18 cellular contexts compared by ENCODE assay signal in the genomic region with DNA sequence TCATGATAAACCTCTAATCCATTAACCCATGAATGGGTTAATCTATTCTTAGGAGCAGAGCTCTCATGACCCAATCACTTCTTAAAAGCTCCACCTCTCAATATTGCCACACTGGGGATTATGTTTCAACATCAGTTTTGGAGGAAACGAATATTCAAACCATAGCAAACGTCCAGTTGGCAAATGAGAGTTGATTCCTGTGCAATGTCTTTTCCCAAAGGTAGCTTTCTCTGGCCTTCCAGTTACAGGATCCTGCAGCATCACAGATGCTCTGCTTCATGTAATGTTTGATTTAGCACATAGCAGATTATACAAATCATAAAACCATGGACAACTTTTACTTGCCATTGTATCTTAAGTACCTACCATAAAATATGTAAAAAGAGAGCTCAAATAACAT.
DNase-seq lines count a peak whose midpoint lies in the region; ATAC-seq and TF ChIP-seq lines count a peak whose summit lies in the region.
"Had no signal": no experiment of that assay in that cellular context is flagged by ENCODE, and none has a peak within 500 bp of the region (broad histone marks: within the 10 kb centered on the region; RNA-seq: fewer than 3 reads in every experiment).

No MANE protein-coding gene starts in this region.

- H3K27me3 ChIP-seq in psoas muscle (ENCODE audit: insufficient read depth in 3 of 3, low read length in 2 of 3) = no peaks in the 10 kb centered on the region
- H3K27me3 ChIP-seq in ovary = no peaks in the 10 kb centered on the region

- TF ChIP-seq CTCF in psoas muscle (IDR thresholded peaks at IDR 0.05) = no peak
- no peak for TF ChIP-seq CTCF in ovary (IDR thresholded peaks at IDR 0.05)

- H3K9me3 ChIP-seq in psoas muscle = no peaks in the 10 kb centered on the region
- no peaks in the 10 kb centered on the region for H3K9me3 ChIP-seq in ovary

- DNase-seq in GM04503 (ENCODE audit: low read depth) = peak; percentile 13
- DNase-seq in MV-4-11 (lab: John Stamatoyannopoulos, UW) = peak; percentile 88
- DNase-seq in dedifferentiated amniotic fluid mesenchymal stem cell (ENCODE audit: extremely low spot score) = peak; percentile 20
- no peak for DNase-seq in psoas muscle
- no peak for DNase-seq in middle frontal gyrus (ENCODE audit: extremely low spot score, low spot score)
- DNase-seq in ovary = no peak
- DNase-seq: activated B cell treated with CpG ODN at 0.5 μM for 24 hours; activated naive CD4-positive, alpha-beta T cell treated with anti-CD3 and anti-CD28 coated beads, Interleukin-2, amount 10 ng/mL, durations not matched to agents 7 days and 5 days; activated T-cell treated with anti-CD3 and anti-CD28 coated beads, Interleukin-2, amount 50 U/mL, for 48 hours; CD4-positive, alpha-beta T cell; DMS153; endodermal cell; foreskin melanocyte; kidney; NCI-H446; nephron progenitor cell; SHP77 treated with DMSO at 0.1 percent for 48 hours had no signal

- WGBS in psoas muscle, 3 donors = 15 to 46% (median 19%) methylated on average over 2 of the region's 2 CpGs
- 50 to 63% (median 62%) methylated on average over 2 of the region's 2 CpGs for WGBS in ovary, 3 donors

- TF ChIP-seq EP300 in ovary (IDR thresholded peaks at IDR 0.05) = no peak

- H3K4me3 ChIP-seq in psoas muscle (no peak overlapping the region), ovary (no peak overlapping the region)

- intact Hi-C loops in psoas muscle (cut with DNase I) (no loop called here), ovary (cut with DNase I) (loop anchor here in 1 of 4 donors (5.0 kb wide), 1 partner anchor 190 kb away; no protein-coding TSS in a partner anchor)

- TF ChIP-seq POLR2A in ovary (IDR thresholded peaks at IDR 0.05) = no peak

- no peak overlapping the region for H3K27ac ChIP-seq in psoas muscle
- H3K27ac ChIP-seq in ovary = no peak overlapping the region

- ATAC-seq in psoas muscle (peak in 3 of 4 donors; percentile 37 to 65 (median 39)), HG03039 (IDR thresholded peaks at IDR 0.05; ENCODE audit: unreplicated experiment) (no peak)

- H3K36me3 ChIP-seq in psoas muscle (ENCODE audit: insufficient read depth in 1 of 2, low read depth in 1 of 2) (no peaks in the 10 kb centered on the region), ovary (no peaks in the 10 kb centered on the region)

- peaks cover 10% of the 10 kb centered on the region for H3K4me1 ChIP-seq in psoas muscle
- no peaks in the 10 kb centered on the region for H3K4me1 ChIP-seq in ovary (ENCODE audit: insufficient read depth)

Comparison
In these comparisons a context has a peak if more than half of its experiments do, and no peak if none do; other contexts are left out.
1. DNase-seq: peak in GM04503 (single experiment), MV-4-11 (single experiment) and dedifferentiated amniotic fluid mesenchymal stem cell (single experiment); none in psoas muscle (0 of 2), middle frontal gyrus (single experiment) and ovary (0 of 5).